Comparison of ENCODE assay signal across 8 cellular contexts in genomic region chr6:27161946-27162603, GRCh38.
DNase-seq lines count a peak whose midpoint lies in the region; ATAC-seq and TF ChIP-seq lines count a peak whose summit lies in the region.

No MANE protein-coding gene starts in this region.

- ATAC-seq in right lobe of liver (peak in 3 of 4 donors; percentile 38 to 50 (median 46)), GM18868 (IDR thresholded peaks at IDR 0.05; ENCODE audit: unreplicated experiment) (no peak), HG03457 (IDR thresholded peaks at IDR 0.05; ENCODE audit: unreplicated experiment) (no peak), GM21786 (IDR thresholded peaks at IDR 0.05; ENCODE audit: unreplicated experiment) (no peak)

- H3K4me3 ChIP-seq in HL-60 (replicated peaks; ENCODE audit: insufficient read depth, low read length) (no peak overlapping the region), right lobe of liver (no peak overlapping the region)

- no peaks in the 10 kb centered on the region for H3K27me3 ChIP-seq in HL-60 (ENCODE audit: insufficient read depth, poor library complexity, severe bottlenecking)
- no peaks in the 10 kb centered on the region for H3K27me3 ChIP-seq in right lobe of liver

- TF ChIP-seq CTCF in HL-60 (IDR thresholded peaks at IDR 0.05; ENCODE audit: insufficient read depth, low read length) (peak; percentile 8), MCF 10A (IDR thresholded peaks at IDR 0.05; ENCODE audit: unreplicated experiment) (peak; percentile 51), right lobe of liver (IDR thresholded peaks at IDR 0.05) (peak; percentile 63 to 81 (median 73))

- intact Hi-C loops in MCF 10A (cut with micrococcal nuclease): loop anchor here (1.0 to 2.0 kb wide), 4 partner anchors 14 to 591 kb away; partner anchors contain the start of gene POM121L2
- intact Hi-C loops in right lobe of liver (cut with DNase I): no loop called here

- TF ChIP-seq POLR2A in right lobe of liver (IDR thresholded peaks at IDR 0.05): no peak

- CTCF ChIA-PET in MCF 10A (lab: Yijun Ruan, JAX): interaction anchor here (0.6 to 2.1 kb wide), 12 partner anchors 9 to 645 kb away, joined by 3 to 10 read pairs (median 4); no protein-coding TSS in a partner anchor

- BruUV-seq in MCF 10A (replicated peaks; lab: Mats Ljungman, UMichigan): no TSS peak

- H3K9me3 ChIP-seq in right lobe of liver: no peaks in the 10 kb centered on the region

- no peaks in the 10 kb centered on the region for H3K4me1 ChIP-seq in right lobe of liver

- H3K9me3 Mint-ChIP-seq in MCF 10A (ENCODE audit: unreplicated experiment): no peaks in the 10 kb centered on the region

- H3K4me1 Mint-ChIP-seq in MCF 10A (ENCODE audit: insufficient read depth, unreplicated experiment): peaks cover 22% of the 10 kb centered on the region

- H3K4me3 Mint-ChIP-seq in MCF 10A (ENCODE audit: unreplicated experiment): peak overlapping the region; percentile 14

- H3K27ac ChIP-seq in HL-60 (replicated peaks) (no peak overlapping the region), right lobe of liver (no peak overlapping the region)

- 25% methylated on average over 9 of the region's 9 CpGs for WGBS in right lobe of liver (ENCODE audit: insufficient coverage, low coverage, low lambda C conversion rate, missing lambda C conversion rate)

- H3K27me3 Mint-ChIP-seq in MCF 10A (ENCODE audit: insufficient read depth, unreplicated experiment): no peaks in the 10 kb centered on the region

- peak overlapping the region; percentile 73 for H3K27ac Mint-ChIP-seq in MCF 10A (ENCODE audit: low read depth, unreplicated experiment)

- H3K36me3 Mint-ChIP-seq in MCF 10A (ENCODE audit: insufficient read depth, unreplicated experiment): peaks cover 19% of the 10 kb centered on the region

- DNase-seq in DMS 273 (lab: John Stamatoyannopoulos, UW; ENCODE audit: unreplicated experiment) (peak; percentile 84), HL-60 (ENCODE audit: low read depth in 1 of 2, low spot score in 1 of 2) (peak in 1 of 2 experiments; percentile 44), OCI-M1 (lab: John Stamatoyannopoulos, UW) (peak; percentile 95), MCF 10A (ENCODE audit: unreplicated experiment) (peak; percentile 65), right lobe of liver (no peak)

- POLR2A ChIA-PET in MCF 10A (lab: Yijun Ruan, JAX): interaction anchor here (0.7 to 5.6 kb wide), 8 partner anchors 15 to 733 kb away, joined by 3 to 21 read pairs (median 4); a partner anchor contains a TSS

- H3K36me3 ChIP-seq in right lobe of liver: no peaks in the 10 kb centered on the region

Comparison
In these comparisons a context has a peak if more than half of its experiments do, and no peak if none do; other contexts are left out.
1. DNase-seq: peak in DMS 273 (single experiment), OCI-M1 (single experiment) and MCF 10A (single experiment); none in right lobe of liver (0 of 3).
2. CTCF ChIP-seq: peak in every context shown above with its lines; median percentile 73 in right lobe of liver; 51 in MCF 10A; 8 in HL-60.
3. ATAC-seq: peak in right lobe of liver (3 of 4); none in GM18868 (single experiment), HG03457 (single experiment) and GM21786 (single experiment).